ENCODE assay signal across 8 cellular contexts in genomic region chr3:36907911-36908646, GRCh38. TPM values are rescaled to one million over a fixed set of nuclear protein-coding genes. Genes with fewer than 3 reads are reported as not detected.
DNase-seq lines count a peak whose midpoint lies in the region; ATAC-seq and TF ChIP-seq lines count a peak whose summit lies in the region.

No MANE protein-coding gene starts in this region.

- TF ChIP-seq POLR2A in adrenal gland (IDR thresholded peaks at IDR 0.05), result no peak

- no peaks in the 10 kb centered on the region for H3K9me3 ChIP-seq in adrenal gland (replicated peaks in 1 of 3)

- no peak for TF ChIP-seq CTCF in adrenal gland (IDR thresholded peaks at IDR 0.05)

- peak; percentile 27 for ATAC-seq in HG03108 (IDR thresholded peaks at IDR 0.05; ENCODE audit: unreplicated experiment)
- ATAC-seq in HG03457 (IDR thresholded peaks at IDR 0.05; ENCODE audit: unreplicated experiment), result no peak

- no peaks in the 10 kb centered on the region for H3K36me3 ChIP-seq in adrenal gland (replicated peaks in 1 of 2)

- H3K4me1 ChIP-seq in adrenal gland (replicated peaks in 1 of 2), result peaks cover 4 to 24% of the 10 kb centered on the region in 2 donors

- no peaks in the 10 kb centered on the region for H3K27me3 ChIP-seq in adrenal gland

- H3K27ac ChIP-seq in adrenal gland, result peak overlapping the region; percentile 34 to 90 (median 60)

- peak overlapping the region in 3 of 4 donors; percentile 20 to 58 (median 36) for H3K4me3 ChIP-seq in adrenal gland

- intact Hi-C loops in adrenal gland (cut with DNase I), result loop anchor here (10.0 kb wide), 1 partner anchor 47 kb away; no protein-coding TSS in a partner anchor

- DNase-seq in EH (ENCODE audit: low read depth) (peak; percentile 70), T-helper 1 cell (peak; percentile 46 to 80 (median 65)), adrenal gland (peak; percentile 42 to 78 (median 62)), hepatic stellate cell (ENCODE audit: low spot score) (peak; percentile 61), NCI-H1436 treated with DMSO at 0.1 percent for 48 hours (lab: John Stamatoyannopoulos, UW) (no peak)
- peak; percentile 55 to 62 for DNase-seq in stimulated activated CD4-positive, alpha-beta T cell treated with anti-CD3 and anti-CD28 coated beads, Interleukin-2, amount 100 ng/mL, for 24 hours

- whole genome bisulfite sequencing in adrenal gland, 4 donors, result 1 to 5% (median 1%) methylated on average over 15 of the region's 15 CpGs

RNA-seq across cellular contexts. Expression of gene TRANK1, which starts 36.8 kb away (rescaled TPM):
- 10 to 100 TPM in 7 of 8 donors, 1 to 10 TPM in 1; 6.0 to 28.0 (median 19.7) TPM for total RNA-seq in adrenal gland
- 1 to 10 TPM; 5.3 to 8.6 (median 6.6) TPM for polyA plus RNA-seq in adrenal gland
